8 cellular contexts compared by ENCODE assay signal in genomic region chr7:75966209-75966961, GRCh38. TPM values are rescaled to one million over a fixed set of nuclear protein-coding genes. Genes with fewer than 3 reads are reported as not detected.
DNase-seq lines count a peak whose midpoint lies in the region; ATAC-seq lines count a peak whose summit lies in the region.

No MANE protein-coding gene starts in this region.

- H3K9ac ChIP-seq in adipocyte (ENCODE audit: low read length) = peak overlapping the region; percentile 75

- H3K36me3 Mint-ChIP-seq in activated naive CD4-positive, alpha-beta T cell treated with anti-CD3 and anti-CD28 coated beads for 36 hours (ENCODE audit: low read depth) = no peaks in the 10 kb centered on the region

- no peaks in the 10 kb centered on the region for H3K27me3 ChIP-seq in adipocyte (replicated peaks; ENCODE audit: control insufficient read depth, insufficient read depth, low read length)

- ATAC-seq in HG03139 (IDR thresholded peaks at IDR 0.05; ENCODE audit: unreplicated experiment) = no peak

- no peaks in the 10 kb centered on the region for H3K27me3 Mint-ChIP-seq in activated naive CD4-positive, alpha-beta T cell treated with anti-CD3 and anti-CD28 coated beads for 36 hours (ENCODE audit: low read depth)

- H3K9me3 Mint-ChIP-seq in activated naive CD4-positive, alpha-beta T cell treated with anti-CD3 and anti-CD28 coated beads for 36 hours = no peaks in the 10 kb centered on the region

- intact Hi-C loops in activated naive CD4-positive, alpha-beta T cell treated with anti-CD3 and anti-CD28 coated beads for 36 hours (cut with micrococcal nuclease) = no loop called here

- H3K36me3 ChIP-seq in adipocyte (ENCODE audit: control insufficient read depth, insufficient read depth, low read length, severe bottlenecking) = peaks cover 46% of the 10 kb centered on the region

- H3K4me3 Mint-ChIP-seq in activated naive CD4-positive, alpha-beta T cell treated with anti-CD3 and anti-CD28 coated beads for 36 hours = no peak overlapping the region

- peak overlapping the region in 19 of 21 experiments; percentile 37 to 85 (median 70) for H3K27ac ChIP-seq in skin epidermis

- H3K4me1 ChIP-seq in adipocyte (ENCODE audit: control insufficient read depth, insufficient read depth, low read length) = peaks cover 61% of the 10 kb centered on the region

- CTCF ChIA-PET in activated naive CD4-positive, alpha-beta T cell treated with anti-CD3 and anti-CD28 coated beads for 36 hours (lab: Charles Lee) = interaction anchor here (1.4 kb wide), 1 partner anchor 54 kb away, joined by 3 read pairs; no protein-coding TSS in a partner anchor

- no peaks in the 10 kb centered on the region for H3K4me1 Mint-ChIP-seq in activated naive CD4-positive, alpha-beta T cell treated with anti-CD3 and anti-CD28 coated beads for 36 hours (ENCODE audit: low read depth)

- H3K4me3 ChIP-seq in adipocyte (ENCODE audit: low read length) (peak overlapping the region; percentile 39), skin epidermis (no peak overlapping the region)

- DNase-seq in LHCN-M2 (ENCODE audit: low read depth) (peak; percentile 99), adipocyte (ENCODE audit: low read depth) (peak; percentile 25), hepatic stellate cell (ENCODE audit: low spot score) (peak; percentile 50), GM19240 (ENCODE audit: insufficient read length, low spot score) (no peak)
- DNase-seq in activated naive CD4-positive, alpha-beta T cell treated with anti-CD3 and anti-CD28 coated beads for 36 hours = no peak
- DNase-seq in activated T-cell treated with anti-CD3 and anti-CD28 coated beads, Interleukin-2, amount 50 U/mL, for 1 hour = no peak

- H3K9me3 ChIP-seq in adipocyte (ENCODE audit: control insufficient read depth, low read length) = no peaks in the 10 kb centered on the region

- H3K27ac Mint-ChIP-seq in activated naive CD4-positive, alpha-beta T cell treated with anti-CD3 and anti-CD28 coated beads for 36 hours = no peak overlapping the region

RNA-seq across cellular contexts. Expression of gene TMEM120A, which starts 28.0 kb away (rescaled TPM):
- total RNA-seq in LHCN-M2 (2014; rRNA removed) = 31.7 and 32.9 TPM in 2 replicates
- 83.4 TPM for polyA plus RNA-seq in LHCN-M2 (2012)
- total RNA-seq in activated naive CD4-positive, alpha-beta T cell treated with anti-CD3 and anti-CD28 coated beads for 36 hours = 10 to 100 TPM; 17.0 to 22.4 TPM

RNA-seq across cellular contexts. Expression of gene POR, which starts 51.4 kb away (rescaled TPM):
- total RNA-seq in LHCN-M2 (2014; rRNA removed) = 97.7 and 122 TPM in 2 replicates
- 46.5 TPM for polyA plus RNA-seq in LHCN-M2 (2012)
- total RNA-seq in activated naive CD4-positive, alpha-beta T cell treated with anti-CD3 and anti-CD28 coated beads for 36 hours = 10 to 100 TPM; 22.9 to 26.0 TPM

Comparison
In these comparisons a context has a peak if more than half of its experiments do, and no peak if none do; other contexts are left out.
1. DNase-seq: peak in LHCN-M2 (single experiment), adipocyte (single experiment) and hepatic stellate cell (single experiment); none in activated naive CD4-positive, alpha-beta T cell treated with anti-CD3 and anti-CD28 coated beads for 36 hours (single experiment), GM19240 (single experiment) and activated T-cell treated with anti-CD3 and anti-CD28 coated beads, Interleukin-2, amount 50 U/mL, for 1 hour (single experiment).